In the genomic region with DNA sequence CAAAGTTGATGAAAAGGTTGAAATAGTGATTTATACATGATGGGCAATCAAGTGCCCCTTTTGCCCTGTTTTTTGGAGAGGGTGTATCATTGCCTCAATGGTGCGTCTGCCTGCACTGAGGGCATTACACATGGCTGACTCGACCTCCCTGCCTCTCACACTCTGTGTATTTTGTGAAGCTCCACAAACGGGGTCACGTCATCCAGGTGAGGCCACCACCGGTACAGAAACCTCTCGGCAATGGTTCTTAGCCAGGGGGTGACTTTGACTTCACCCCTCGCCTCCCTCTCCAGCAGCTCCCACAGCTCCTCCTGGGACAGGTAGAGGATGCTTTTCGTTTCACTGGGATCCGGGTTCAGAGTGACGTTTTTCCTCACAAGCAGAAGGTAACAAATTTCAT, we compare ENCODE assay signal across 26 cellular contexts. TPM values are rescaled to one million over a fixed set of nuclear protein-coding genes. Genes with fewer than 3 reads are reported as not detected.
"Had no signal": no experiment of that assay in that cellular context is flagged by ENCODE, and none has a peak within 500 bp of the region (broad histone marks: within the 10 kb centered on the region; RNA-seq: fewer than 3 reads in every experiment).

No MANE protein-coding gene starts in this region.

- H3K9me3 ChIP-seq: ovary, thyroid gland had no signal

- FAIRE-seq: bronchial epithelial cell, keratinocyte had no signal

- H3K27ac ChIP-seq: epithelial cell of prostate, foreskin keratinocyte, neural progenitor cell, ovary, thyroid gland had no signal

- H3K27ac Mint-ChIP-seq: activated CD4-positive, alpha-beta memory T cell treated with anti-CD3 and anti-CD28 coated beads, Interleukin-2, amount 10 ng/mL, durations not matched to agents 7 days and 5 days; activated naive CD8-positive, alpha-beta T cell; dendritic cell treated with granulocyte-macrophage colony-stimulating factor and Interleukin-4, amounts not matched to agents 40 ng/mL and 50 ng/mL, for 4 days; neural progenitor cell had no signal

- H3K4me3 Mint-ChIP-seq: activated CD4-positive, alpha-beta memory T cell treated with anti-CD3 and anti-CD28 coated beads, Interleukin-2, amount 10 ng/mL, durations not matched to agents 7 days and 5 days; activated naive CD8-positive, alpha-beta T cell; dendritic cell treated with granulocyte-macrophage colony-stimulating factor and Interleukin-4, amounts not matched to agents 40 ng/mL and 50 ng/mL, for 4 days; neural progenitor cell; stimulated activated naive B cell treated with anti-CD40 and anti-IgM and Interleukin-4, amounts not matched to agents 10 μg/mL and 1 μg/mL and 100 μg/mL, for 72 hours had no signal

- ATAC-seq: foreskin keratinocyte; stimulated activated naive B cell treated with anti-CD40 and anti-IgM and Interleukin-4, amounts not matched to agents 10 μg/mL and 1 μg/mL and 100 μg/mL, for 72 hours had no signal

- H3K9ac ChIP-seq: neural progenitor cell had no signal

- H3K4me3 ChIP-seq: lung, neural progenitor cell, ovary, thyroid gland had no signal

- H3K36me3 ChIP-seq: ovary had no signal

- H3K27me3 Mint-ChIP-seq: activated CD4-positive, alpha-beta memory T cell treated with anti-CD3 and anti-CD28 coated beads, Interleukin-2, amount 10 ng/mL, durations not matched to agents 7 days and 5 days; activated naive CD8-positive, alpha-beta T cell; dendritic cell treated with granulocyte-macrophage colony-stimulating factor and Interleukin-4, amounts not matched to agents 40 ng/mL and 50 ng/mL, for 4 days; stimulated activated naive B cell treated with anti-CD40 and anti-IgM and Interleukin-4, amounts not matched to agents 10 μg/mL and 1 μg/mL and 100 μg/mL, for 72 hours had no signal

- H3K9me3 Mint-ChIP-seq: activated CD4-positive, alpha-beta memory T cell treated with anti-CD3 and anti-CD28 coated beads, Interleukin-2, amount 10 ng/mL, durations not matched to agents 7 days and 5 days; dendritic cell treated with granulocyte-macrophage colony-stimulating factor and Interleukin-4, amounts not matched to agents 40 ng/mL and 50 ng/mL, for 4 days; neural progenitor cell; stimulated activated naive B cell treated with anti-CD40 and anti-IgM and Interleukin-4, amounts not matched to agents 10 μg/mL and 1 μg/mL and 100 μg/mL, for 72 hours had no signal

- H2AFZ ChIP-seq: neural progenitor cell had no signal

- H3K27me3 ChIP-seq: foreskin keratinocyte, neural progenitor cell, ovary, thyroid gland had no signal

- H3K4me1 ChIP-seq: foreskin keratinocyte, neural progenitor cell, thyroid gland had no signal

- H3K4me1 Mint-ChIP-seq: activated CD4-positive, alpha-beta memory T cell treated with anti-CD3 and anti-CD28 coated beads, Interleukin-2, amount 10 ng/mL, durations not matched to agents 7 days and 5 days; neural progenitor cell; stimulated activated naive B cell treated with anti-CD40 and anti-IgM and Interleukin-4, amounts not matched to agents 10 μg/mL and 1 μg/mL and 100 μg/mL, for 72 hours had no signal

- H3K4me2 ChIP-seq: neural progenitor cell had no signal

- DNase-seq: activated CD4-positive, alpha-beta memory T cell treated with anti-CD3 and anti-CD28 coated beads, Interleukin-2, amount 10 ng/mL, durations not matched to agents 7 days and 5 days; activated CD4-positive, alpha-beta T cell treated with anti-CD3 and anti-CD28 coated beads for 48 hours; activated CD4-positive, CD25-positive, alpha-beta regulatory T cell; activated effector memory CD4-positive, alpha-beta T cell treated with Interleukin-2 at 50 U/mL for 16 hours; activated T-cell treated with anti-CD3 and anti-CD28 coated beads, Interleukin-2, amount 50 U/mL, for 48 hours; effector memory CD4-positive, alpha-beta T cell; foreskin keratinocyte; glutamatergic neuron; hypothalamus; ovary; stimulated activated naive B cell treated with anti-CD40 and anti-IgM and Interleukin-4, amounts not matched to agents 10 μg/mL and 1 μg/mL and 100 μg/mL, for 72 hours; T-helper 1 cell; T-helper 9 cell; thyroid gland had no signal

RNA-seq across cellular contexts. Expression of gene IDI2, which starts 6.3 kb away (rescaled TPM):
- total RNA-seq: activated CD4-positive, alpha-beta memory T cell treated with anti-CD3 and anti-CD28 coated beads, Interleukin-2, amount 10 ng/mL, durations not matched to agents 7 days and 5 days; bronchial epithelial cell; chondrocyte; fibroblast of lung; foreskin keratinocyte; myocyte; ovary; subcutaneous adipose tissue; thyroid gland; ureter had no signal
- polyA plus RNA-seq: fibroblast of lung, foreskin keratinocyte, keratinocyte, ovary had no signal
